8 cellular contexts compared by ENCODE assay signal in the genomic region with DNA sequence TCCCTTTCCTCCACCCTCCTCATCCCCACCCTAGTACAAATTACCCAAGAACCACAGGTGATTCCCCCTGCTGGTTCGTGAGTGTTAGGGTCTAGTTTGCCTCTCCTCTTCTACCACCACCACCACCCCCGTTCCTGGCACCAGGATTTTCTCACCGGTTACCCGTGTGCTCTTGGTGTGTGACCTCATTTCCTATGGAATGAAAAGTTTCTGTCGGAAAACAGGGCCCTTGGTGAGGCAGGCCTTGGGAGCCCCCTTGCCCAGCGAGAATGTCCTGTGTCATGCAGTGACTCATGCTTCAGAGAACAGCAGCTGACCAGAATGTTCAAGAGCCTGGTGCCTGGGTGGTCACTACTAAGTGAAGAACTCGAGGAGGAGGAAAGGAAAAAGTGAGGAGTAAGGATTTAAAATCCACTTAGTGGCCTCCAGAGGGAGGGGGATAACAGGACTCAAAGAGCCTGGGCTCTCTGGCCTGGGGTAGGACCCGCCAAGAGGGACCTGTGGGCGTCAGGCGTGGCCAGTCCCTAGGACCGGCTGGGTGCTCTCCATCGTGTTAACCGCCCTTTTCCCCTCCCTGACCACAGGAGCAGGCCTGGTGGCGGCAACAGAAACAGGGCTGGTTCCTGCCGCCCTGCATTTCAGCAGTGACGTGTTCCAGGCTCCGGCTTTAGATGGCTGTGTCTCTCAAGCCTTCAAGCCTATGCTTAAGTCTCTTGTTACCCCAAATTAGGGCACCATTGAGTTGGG. TPM values are rescaled to one million over a fixed set of nuclear protein-coding genes. Genes with fewer than 3 reads are reported as not detected.
A peak's percentile ranks its signal among the peaks of the same experiment; 100 is the strongest.
DNase-seq lines count a peak whose midpoint lies in the region; ATAC-seq and TF ChIP-seq lines count a peak whose summit lies in the region.

No MANE protein-coding gene starts in this region.

- DNase-seq in glutamatergic neuron (no peak), pons (ENCODE audit: low spot score) (peak; percentile 15), GM13977 (ENCODE audit: low spot score) (no peak)
- DNase-seq in stimulated activated CD4-positive, alpha-beta T cell treated with anti-CD3 and anti-CD28 coated beads, Interleukin-2, amount 100 ng/mL, for 24 hours = no peak

- POLR2A ChIA-PET in HEK293 (lab: Yijun Ruan, JAX) = interaction anchor here (0.9 to 2.2 kb wide), 6 partner anchors 18 to 231 kb away, joined by 3 to 22 read pairs (median 3); partner anchors contain the start of genes XBP1 and ZNRF3

- peaks cover 0 to 3% of the 10 kb centered on the region in 2 experiments; a peak in 1 of 3 replicates for H3K36me3 ChIP-seq in HEK293 (ENCODE audit: control insufficient read depth in 2 of 2, insufficient read depth in 1 of 2, low read length in 2 of 2)

- H3K4me3 Mint-ChIP-seq in activated T-helper 17 cell treated with anti-CD3 and anti-CD28 coated beads, Interleukin-2, amount 50 U/mL, for 72 hours = peak overlapping the region; percentile 35
- no peak overlapping the region for H3K4me3 Mint-ChIP-seq in glutamatergic neuron (ENCODE audit: unreplicated experiment)

- H3K27ac ChIP-seq in HEK293 (ENCODE audit: extremely low read depth, low read depth, low read length) = peak overlapping the region; percentile 49

- H3K9me3 Mint-ChIP-seq in activated T-helper 17 cell treated with anti-CD3 and anti-CD28 coated beads, Interleukin-2, amount 50 U/mL, for 72 hours = no peaks in the 10 kb centered on the region
- peaks cover 2% of the 10 kb centered on the region for H3K9me3 Mint-ChIP-seq in glutamatergic neuron (ENCODE audit: unreplicated experiment)

- no peaks in the 10 kb centered on the region for H3K9me3 ChIP-seq in HEK293 (ENCODE audit: control insufficient read depth, insufficient read depth, low read depth, low read length)

- ATAC-seq in activated T-helper 17 cell treated with anti-CD3 and anti-CD28 coated beads, Interleukin-2, amount 50 U/mL, for 72 hours (replicated peaks) = no peak
- ATAC-seq in GM18519 (IDR thresholded peaks at IDR 0.05; ENCODE audit: low FRiP score, unreplicated experiment) (no peak), GM21825 (IDR thresholded peaks at IDR 0.05; ENCODE audit: unreplicated experiment) (no peak)

- no peaks in the 10 kb centered on the region for H3K4me1 Mint-ChIP-seq in activated T-helper 17 cell treated with anti-CD3 and anti-CD28 coated beads, Interleukin-2, amount 50 U/mL, for 72 hours
- H3K4me1 Mint-ChIP-seq in glutamatergic neuron (ENCODE audit: low read depth, unreplicated experiment) = peaks cover 24% of the 10 kb centered on the region

- H3K4me3 ChIP-seq in HEK293 (ENCODE audit: low read depth, low read length) = peak overlapping the region; percentile 53

- no peak overlapping the region for H3K27ac Mint-ChIP-seq in activated T-helper 17 cell treated with anti-CD3 and anti-CD28 coated beads, Interleukin-2, amount 50 U/mL, for 72 hours
- H3K27ac Mint-ChIP-seq in glutamatergic neuron (ENCODE audit: unreplicated experiment) = no peak overlapping the region

- no peaks in the 10 kb centered on the region for H3K36me3 Mint-ChIP-seq in activated T-helper 17 cell treated with anti-CD3 and anti-CD28 coated beads, Interleukin-2, amount 50 U/mL, for 72 hours (ENCODE audit: low read depth)
- no peaks in the 10 kb centered on the region for H3K36me3 Mint-ChIP-seq in glutamatergic neuron (ENCODE audit: unreplicated experiment)

- CTCF ChIA-PET in HEK293 (lab: Yijun Ruan, JAX) = interaction anchor here (0.6 to 7.0 kb wide), 11 partner anchors 9 to 982 kb away, joined by 3 to 53 read pairs (median 3); partner anchors contain the start of gene KREMEN1

- H3K4me1 ChIP-seq in HEK293 (ENCODE audit: control insufficient read depth, insufficient read depth, low read length) = peaks cover 23% of the 10 kb centered on the region

- TF ChIP-seq CTCF in HEK293 (tag by site-specific recombination; IDR thresholded peaks at IDR 0.05) = no peak
- peak; percentile 8 for TF ChIP-seq CTCF in glutamatergic neuron (IDR thresholded peaks at IDR 0.05; ENCODE audit: partially characterized antibody, unreplicated experiment)
- TF ChIP-seq CTCF in GM13977 (IDR thresholded peaks at IDR 0.05; ENCODE audit: extremely low read depth, insufficient read depth, missing control alignments) = no peak

- peaks cover 24% of the 10 kb centered on the region for H3K27me3 Mint-ChIP-seq in activated T-helper 17 cell treated with anti-CD3 and anti-CD28 coated beads, Interleukin-2, amount 50 U/mL, for 72 hours
- H3K27me3 Mint-ChIP-seq in glutamatergic neuron (ENCODE audit: unreplicated experiment) = peaks cover 2% of the 10 kb centered on the region

- in situ Hi-C loops in GM13977 (cut with MboI; ENCODE audit: low pct_unique_long_range_greater_than_20kb, low sequenced_read_pairs, unreplicated experiment) = loop anchor here (25.0 kb wide), 1 partner anchor 206 kb away; no protein-coding TSS in a partner anchor

TF ChIP-seq in HEK293, 187 proteins besides CTCF, POLR2A, EP300 and RAD21 (continues in another document):
- TF ChIP-seq ZNF146 (tag by site-specific recombination; IDR thresholded peaks at IDR 0.05) (no peak), ZXDB (tag by site-specific recombination; IDR thresholded peaks at IDR 0.05) (peak; percentile 36; the same call in 1 of the 2 replicates), MYNN (tag by site-specific recombination; IDR thresholded peaks at IDR 0.05; ENCODE audit: borderline replicate concordance) (no peak), ZNF335 (tag by site-specific recombination; conservative IDR thresholded peaks at IDR 0.05) (peak; percentile 37), ZNF140 (tag by site-specific recombination; IDR thresholded peaks at IDR 0.05) (no peak), ZNF112 (tag by site-specific recombination; IDR thresholded peaks at IDR 0.05) (no peak), ZNF148 (tag by site-specific recombination; IDR thresholded peaks at IDR 0.05; ENCODE audit: borderline replicate concordance) (no peak), ZNF341 (tag by site-specific recombination; IDR thresholded peaks at IDR 0.05; ENCODE audit: low read depth) (peak; percentile 66), ZNF513 (tag by site-specific recombination; IDR thresholded peaks at IDR 0.05) (no peak), GLIS2 (tag by site-specific recombination; IDR thresholded peaks at IDR 0.05) (peak; percentile 35), ZNF133 (tag by site-specific recombination; IDR thresholded peaks at IDR 0.05) (no peak), SP2 (tag by site-specific recombination; IDR thresholded peaks at IDR 0.05) (peak; percentile 9; the same call in 1 of the 2 replicates)
- TF ChIP-seq, protein P1, sequence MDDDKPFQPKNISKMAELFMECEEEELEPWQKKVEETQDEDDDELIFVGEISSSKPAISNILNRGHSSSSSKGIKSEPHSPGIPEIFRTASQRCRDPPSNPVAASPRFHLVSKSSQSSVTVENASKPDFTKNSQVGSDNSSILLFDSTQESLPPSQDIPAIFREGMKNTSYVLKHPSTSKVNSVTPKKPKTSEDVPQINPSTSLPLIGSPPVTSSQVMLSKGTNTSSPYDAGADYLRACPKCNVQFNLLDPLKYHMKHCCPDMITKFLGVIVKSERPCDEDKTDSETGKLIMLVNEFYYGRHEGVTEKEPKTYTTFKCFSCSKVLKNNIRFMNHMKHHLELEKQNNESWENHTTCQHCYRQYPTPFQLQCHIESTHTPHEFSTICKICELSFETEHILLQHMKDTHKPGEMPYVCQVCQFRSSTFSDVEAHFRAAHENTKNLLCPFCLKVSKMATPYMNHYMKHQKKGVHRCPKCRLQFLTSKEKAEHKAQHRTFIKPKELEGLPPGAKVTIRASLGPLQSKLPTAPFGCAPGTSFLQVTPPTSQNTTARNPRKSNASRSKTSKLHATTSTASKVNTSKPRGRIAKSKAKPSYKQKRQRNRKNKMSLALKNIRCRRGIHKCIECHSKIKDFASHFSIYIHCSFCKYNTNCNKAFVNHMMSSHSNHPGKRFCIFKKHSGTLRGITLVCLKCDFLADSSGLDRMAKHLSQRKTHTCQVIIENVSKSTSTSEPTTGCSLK (tag by site-specific recombination; IDR thresholded peaks at IDR 0.05) = no peak

RNA-seq across cellular contexts. Expression of gene C22orf31, which starts 30.2 kb away (rescaled TPM):
- total RNA-seq in activated T-helper 17 cell treated with anti-CD3 and anti-CD28 coated beads, Interleukin-2, amount 50 U/mL, for 72 hours = not detected
- not detected for total RNA-seq in glutamatergic neuron (ENCODE audit: unreplicated experiment)

RNA-seq across cellular contexts. Expression of gene KREMEN1, which starts 41.4 kb away (rescaled TPM):
- under 1 TPM in 1 of 2 donors, not detected in 1; 0.40 TPM for total RNA-seq in activated T-helper 17 cell treated with anti-CD3 and anti-CD28 coated beads, Interleukin-2, amount 50 U/mL, for 72 hours
- 20.5 TPM for total RNA-seq in glutamatergic neuron (ENCODE audit: unreplicated experiment)

Comparison
In these comparisons a context has a peak if more than half of its experiments do, and no peak if none do; other contexts are left out.
1. RNA of gene KREMEN1, which starts 41.4 kb away (total RNA-seq): 20.5 TPM in glutamatergic neuron (single experiment); 0.40 TPM in activated T-helper 17 cell treated with anti-CD3 and anti-CD28 coated beads, Interleukin-2, amount 50 U/mL, for 72 hours; every median in the first group is over 10 times any median in the second.